ENCODE assay signal across 1 cellular context in genomic region chr2:43160778-43161177, GRCh38.
TF ChIP-seq lines count a peak whose summit lies in the region.

No MANE protein-coding gene starts in this region.

TF ChIP-seq in IMR-90, 13 proteins besides CTCF, POLR2A, EP300 and RAD21:
- TF ChIP-seq FOS (IDR thresholded peaks at IDR 0.05; ENCODE audit: low read depth, low read length): no peak
- no peak for TF ChIP-seq BHLHE40 (IDR thresholded peaks at IDR 0.05; ENCODE audit: low read depth, low read length)
- TF ChIP-seq SMC3 (IDR thresholded peaks at IDR 0.05; ENCODE audit: low read depth, low read length): no peak
- TF ChIP-seq, protein P1, sequence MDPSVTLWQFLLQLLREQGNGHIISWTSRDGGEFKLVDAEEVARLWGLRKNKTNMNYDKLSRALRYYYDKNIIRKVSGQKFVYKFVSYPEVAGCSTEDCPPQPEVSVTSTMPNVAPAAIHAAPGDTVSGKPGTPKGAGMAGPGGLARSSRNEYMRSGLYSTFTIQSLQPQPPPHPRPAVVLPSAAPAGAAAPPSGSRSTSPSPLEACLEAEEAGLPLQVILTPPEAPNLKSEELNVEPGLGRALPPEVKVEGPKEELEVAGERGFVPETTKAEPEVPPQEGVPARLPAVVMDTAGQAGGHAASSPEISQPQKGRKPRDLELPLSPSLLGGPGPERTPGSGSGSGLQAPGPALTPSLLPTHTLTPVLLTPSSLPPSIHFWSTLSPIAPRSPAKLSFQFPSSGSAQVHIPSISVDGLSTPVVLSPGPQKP (IDR thresholded peaks at IDR 0.05; ENCODE audit: borderline replicate concordance, low read depth, low read length): no peak
- no peak for TF ChIP-seq RFX5 (IDR thresholded peaks at IDR 0.05; ENCODE audit: low read depth, low read length)
- TF ChIP-seq MXI1 (IDR thresholded peaks at IDR 0.05; ENCODE audit: borderline replicate concordance, low read depth, low read length): no peak
- no peak for TF ChIP-seq MAZ (IDR thresholded peaks at IDR 0.05; ENCODE audit: borderline replicate concordance, low read depth, low read length)
- no peak for TF ChIP-seq CEBPB (IDR thresholded peaks at IDR 0.05; ENCODE audit: low read depth, low read length)
- TF ChIP-seq USF2 (IDR thresholded peaks at IDR 0.05; ENCODE audit: low read depth, low read length): no peak
- no peak for TF ChIP-seq CHD1 (IDR thresholded peaks at IDR 0.05; ENCODE audit: low read depth, low read length)
- no peak for TF ChIP-seq MAFK (IDR thresholded peaks at IDR 0.05; ENCODE audit: low read depth, low read length)
- TF ChIP-seq NFE2L2 (IDR thresholded peaks at IDR 0.05; ENCODE audit: low read depth, low read length): no peak
- no peak for TF ChIP-seq RCOR1 (IDR thresholded peaks at IDR 0.05; ENCODE audit: insufficient replicate concordance, low read length)
TF ChIP-seq in IMR-90: peak in this region for 0.
